ENCODE assay signal across 1 cellular context in the genomic region with DNA sequence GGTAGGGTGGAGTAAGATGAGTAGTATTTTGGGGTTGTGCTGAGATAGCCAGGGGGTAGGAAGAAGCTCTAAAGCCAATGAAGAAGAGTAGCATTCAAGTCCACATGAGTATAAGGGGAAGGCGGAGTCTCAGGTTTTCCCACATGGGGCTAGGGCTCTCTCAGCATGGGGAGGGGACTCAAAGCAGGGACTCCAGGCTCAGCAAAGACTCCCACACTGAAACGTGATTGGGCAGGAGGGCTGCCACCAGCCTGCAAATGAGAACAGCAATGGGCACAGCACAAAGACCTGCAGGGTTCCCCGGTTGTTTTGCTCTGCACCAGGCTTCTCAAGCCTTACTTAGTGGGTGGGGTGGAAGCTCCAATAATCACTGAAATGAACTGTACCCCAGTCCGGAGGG.
TF ChIP-seq lines count a peak whose summit lies in the region.

No MANE protein-coding gene starts in this region.

TF ChIP-seq in GM23338, 12 proteins besides CTCF, POLR2A, EP300 and RAD21:
- TF ChIP-seq POLR2AphosphoS5 (IDR thresholded peaks at IDR 0.05; ENCODE audit: low read depth) (no peak), REST (IDR thresholded peaks at IDR 0.05; ENCODE audit: unreplicated experiment) (no peak), ZNF114 (CRISPR knock-in tag; IDR thresholded peaks at IDR 0.05) (no peak), CREB1 (CRISPR knock-in tag; IDR thresholded peaks at IDR 0.05; ENCODE audit: low read depth) (no peak), STAT1 (IDR thresholded peaks at IDR 0.05; ENCODE audit: unreplicated experiment) (no peak), ZNF462 (CRISPR knock-in tag; IDR thresholded peaks at IDR 0.05) (no peak), EZH2 (IDR thresholded peaks at IDR 0.05; ENCODE audit: low read depth, unreplicated experiment) (no peak), NANOG (IDR thresholded peaks at IDR 0.05; ENCODE audit: borderline replicate concordance) (no peak), JUNB (IDR thresholded peaks at IDR 0.05; ENCODE audit: unreplicated experiment) (no peak), EZH2phosphoT487 (IDR thresholded peaks at IDR 0.05; ENCODE audit: unreplicated experiment) (no peak), ZNF331 (CRISPR knock-in tag; IDR thresholded peaks at IDR 0.05; ENCODE audit: low read depth) (no peak)
- TF ChIP-seq, protein P1, sequence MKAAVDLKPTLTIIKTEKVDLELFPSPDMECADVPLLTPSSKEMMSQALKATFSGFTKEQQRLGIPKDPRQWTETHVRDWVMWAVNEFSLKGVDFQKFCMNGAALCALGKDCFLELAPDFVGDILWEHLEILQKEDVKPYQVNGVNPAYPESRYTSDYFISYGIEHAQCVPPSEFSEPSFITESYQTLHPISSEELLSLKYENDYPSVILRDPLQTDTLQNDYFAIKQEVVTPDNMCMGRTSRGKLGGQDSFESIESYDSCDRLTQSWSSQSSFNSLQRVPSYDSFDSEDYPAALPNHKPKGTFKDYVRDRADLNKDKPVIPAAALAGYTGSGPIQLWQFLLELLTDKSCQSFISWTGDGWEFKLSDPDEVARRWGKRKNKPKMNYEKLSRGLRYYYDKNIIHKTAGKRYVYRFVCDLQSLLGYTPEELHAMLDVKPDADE (IDR thresholded peaks at IDR 0.05) = no peak
